In genomic region chr17:61139219-61139618, GRCh38 we compare ENCODE assay signal across 9 cellular contexts.
DNase-seq lines count a peak whose midpoint lies in the region; ATAC-seq, FAIRE-seq and TF ChIP-seq lines count a peak whose summit lies in the region.
"Had no signal": no experiment of that assay in that cellular context is flagged by ENCODE, and none has a peak within 500 bp of the region (broad histone marks: within the 10 kb centered on the region; RNA-seq: fewer than 3 reads in every experiment).

No MANE protein-coding gene starts in this region.

- no peak overlapping the region for H3K27ac ChIP-seq in GM12878 (ENCODE audit: control insufficient read depth, insufficient read depth)
- H3K27ac ChIP-seq: 22Rv1 had no signal

- H3K4me3 ChIP-seq in GM12878: no peak overlapping the region
- H3K4me3 ChIP-seq in skeletal muscle cell (ENCODE audit: low read depth, low read length): no peak overlapping the region

- CTCF ChIA-PET in GM12878 (lab: Yijun Ruan, JAX): interaction anchor here (1.2 kb wide), 1 partner anchor 136 kb away, joined by 4 read pairs; no protein-coding TSS in a partner anchor

- H3K4me2 ChIP-seq in GM12878 (ENCODE audit: control insufficient read depth, insufficient read depth): no peak overlapping the region

- no peak for TF ChIP-seq POLR2A in GM12878 (IDR thresholded peaks at IDR 0.05; ENCODE audit: low read depth, low read length)

- in situ Hi-C loops in GM12878 (cut with MboI): no loop called here

- no peak overlapping the region for H3K9ac ChIP-seq in GM12878 (ENCODE audit: control insufficient read depth, insufficient read depth, low read length)

- TF ChIP-seq RAD21 in GM12878 (IDR thresholded peaks at IDR 0.05; ENCODE audit: insufficient read depth, low read depth, low read length): no peak

- SMC1A ChIA-PET in GM12878 (lab: Charles Lee; ENCODE audit: uncharacterized antibody, unreplicated experiment): interaction anchor here (0.5 to 1.7 kb wide), 2 partner anchors 10 to 42 kb away, joined by 4 to 5 read pairs; no protein-coding TSS in a partner anchor

- peak; percentile 23 for DNase-seq in NK-92 treated with Interleukin-12 subunit alpha and Interleukin-12 subunit beta, amount 100 ng/mL, for 24 hours (lab: John Stamatoyannopoulos, UW)
- DNase-seq in NK-92 (lab: John Stamatoyannopoulos, UW; ENCODE audit: unreplicated experiment) (no peak), T follicular helper cell (ENCODE audit: low read depth) (peak; percentile 37), GM12878 (ENCODE audit: low read depth, low spot score) (peak; percentile 77), skeletal muscle cell (ENCODE audit: low read depth) (peak; percentile 37), NCI-H187 treated with DMSO at 0.1 percent for 48 hours (lab: John Stamatoyannopoulos, UW) (no peak), NCI-H2029 treated with DMSO at 0.1 percent for 48 hours (lab: John Stamatoyannopoulos, UW) (no peak)

- intact Hi-C loops in GM12878 (cut with micrococcal nuclease; ENCODE audit: unreplicated experiment): no loop called here

- FAIRE-seq in GM12878 (lab: Jason Lieb, UNC): peak; percentile 90

- no peaks in the 10 kb centered on the region for H3K27me3 ChIP-seq in GM12878 (replicated peaks in 1 of 2; ENCODE audit: control insufficient read depth in 2 of 2, insufficient read depth in 2 of 2, low read length in 1 of 2)

- WGBS in GM12878 (ENCODE audit: insufficient coverage, insufficient replicate concordance, low lambda C conversion rate, missing lambda C conversion rate): 1% methylated on average over 4 of the region's 4 CpGs

- POLR2A ChIA-PET in GM12878 (lab: Charles Lee): no interaction called here

- no peaks in the 10 kb centered on the region for H3K79me2 ChIP-seq in GM12878 (ENCODE audit: control insufficient read depth, insufficient read depth, low read length)

- TF ChIP-seq CTCF in GM12878 (IDR thresholded peaks at IDR 0.05 in 2 of 3, conservative IDR thresholded peaks at IDR 0.05 in 1 of 3; ENCODE audit: control insufficient read depth in 2 of 3, extremely low read depth in 1 of 3, insufficient read depth in 1 of 3, low read depth in 3 of 3, low read length in 3 of 3): no peak

- H3K36me3 ChIP-seq in GM12878 (ENCODE audit: control insufficient read depth in 2 of 2, insufficient read depth in 2 of 2, low read length in 1 of 2): no peaks in the 10 kb centered on the region

- RAD21 ChIA-PET in GM12878 (lab: Charles Lee; ENCODE audit: unreplicated experiment): interaction anchor here (1.1 kb wide), 1 partner anchor 112 kb away, joined by 3 read pairs; no protein-coding TSS in a partner anchor

- no peak; a peak in 1 of 4 replicates for TF ChIP-seq EP300 in GM12878 (IDR thresholded peaks at IDR 0.05; ENCODE audit: borderline replicate concordance in 1 of 2, control insufficient read depth in 1 of 2, low read depth in 2 of 2, low read length in 2 of 2)

- H3K9me3 ChIP-seq in GM12878 (replicated peaks; ENCODE audit: control insufficient read depth, insufficient read depth, low read length): no peaks in the 10 kb centered on the region

- ATAC-seq in HG03280 (IDR thresholded peaks at IDR 0.05; ENCODE audit: unreplicated experiment): peak; percentile 90
- ATAC-seq in GM12878: peak; percentile 98

- no peaks in the 10 kb centered on the region for H4K20me1 ChIP-seq in GM12878 (ENCODE audit: control insufficient read depth, insufficient read depth)

- peaks cover 5% of the 10 kb centered on the region; the same call in 1 of the 2 replicates for H3K4me1 ChIP-seq in GM12878 (ENCODE audit: control insufficient read depth, insufficient read depth, low read length)

- no peak overlapping the region for H2AFZ ChIP-seq in GM12878 (ENCODE audit: control insufficient read depth, low read depth, low read length)

- BruUV-seq in GM12878 (replicated peaks; lab: Mats Ljungman, UMichigan): no TSS peak

TF ChIP-seq in GM12878, 131 proteins besides CTCF, POLR2A, EP300 and RAD21:
- TF ChIP-seq ATF7 (IDR thresholded peaks at IDR 0.05; ENCODE audit: low read depth) (peak; percentile 61), SMC3 (IDR thresholded peaks at IDR 0.05; ENCODE audit: borderline replicate concordance, low read length) (no peak), FOXK2 (IDR thresholded peaks at IDR 0.05) (peak; percentile 22; the same call in 1 of the 2 replicates), CUX1 (IDR thresholded peaks at IDR 0.05; ENCODE audit: insufficient replicate concordance, low read depth, low read length) (no peak), IKZF1 (conservative IDR thresholded peaks at IDR 0.05) (peak; percentile 48; the same call in 1 of the 2 replicates), CREM (IDR thresholded peaks at IDR 0.05; ENCODE audit: low read depth) (0 out of 2 replicates have a peak, but pooled peaks have one; percentile 24), RUNX3 (IDR thresholded peaks at IDR 0.05; ENCODE audit: low read length) (peak; percentile 94), ZNF384 (IDR thresholded peaks at IDR 0.05; ENCODE audit: borderline replicate concordance, low read depth, low read length) (peak; percentile 47; the same call in 1 of the 2 replicates), YY1 (IDR thresholded peaks at IDR 0.05; ENCODE audit: low read depth, low read length) (0 out of 2 replicates have a peak, but pooled peaks have one; percentile 33), MTA2 (IDR thresholded peaks at IDR 0.05; ENCODE audit: low read depth) (peak; percentile 26; the same call in 1 of the 2 replicates), CBFB (IDR thresholded peaks at IDR 0.05; ENCODE audit: low read depth) (peak; percentile 39; the same call in 1 of the 2 replicates), ETV6 (conservative IDR thresholded peaks at IDR 0.05 in 1 of 2, IDR thresholded peaks at IDR 0.05 in 1 of 2; ENCODE audit: borderline replicate concordance in 1 of 2, low read depth in 1 of 2) (peak in 1 of 2 experiments; percentile 96; a peak in 2 of 4 replicates), HDAC2 (IDR thresholded peaks at IDR 0.05) (no peak), SPI1 (IDR thresholded peaks at IDR 0.05; ENCODE audit: borderline replicate concordance, insufficient read depth, low read depth, low read length) (peak; percentile 70; the same call in 1 of the 2 replicates), NFIC (IDR thresholded peaks at IDR 0.05; ENCODE audit: low read depth, low read length) (peak; percentile 63), WRNIP1 (IDR thresholded peaks at IDR 0.05; ENCODE audit: borderline replicate concordance, low read depth, low read length) (no peak), DPF2 (IDR thresholded peaks at IDR 0.05) (0 out of 2 replicates have a peak, but pooled peaks have one; percentile 16), IKZF2 (IDR thresholded peaks at IDR 0.05) (peak in 1 of 2 experiments; percentile 17; a peak in 1 of 4 replicates)

Comparison
In these comparisons a context has a peak if more than half of its experiments do, and no peak if none do; other contexts are left out.
1. DNase-seq: peak in NK-92 treated with Interleukin-12 subunit alpha and Interleukin-12 subunit beta, amount 100 ng/mL, for 24 hours (single experiment), T follicular helper cell (single experiment), GM12878 (single experiment) and skeletal muscle cell (single experiment); none in NK-92 (single experiment), NCI-H187 treated with DMSO at 0.1 percent for 48 hours (single experiment) and NCI-H2029 treated with DMSO at 0.1 percent for 48 hours (single experiment).